ENCODE assay signal across 5 cellular contexts in the genomic region with DNA sequence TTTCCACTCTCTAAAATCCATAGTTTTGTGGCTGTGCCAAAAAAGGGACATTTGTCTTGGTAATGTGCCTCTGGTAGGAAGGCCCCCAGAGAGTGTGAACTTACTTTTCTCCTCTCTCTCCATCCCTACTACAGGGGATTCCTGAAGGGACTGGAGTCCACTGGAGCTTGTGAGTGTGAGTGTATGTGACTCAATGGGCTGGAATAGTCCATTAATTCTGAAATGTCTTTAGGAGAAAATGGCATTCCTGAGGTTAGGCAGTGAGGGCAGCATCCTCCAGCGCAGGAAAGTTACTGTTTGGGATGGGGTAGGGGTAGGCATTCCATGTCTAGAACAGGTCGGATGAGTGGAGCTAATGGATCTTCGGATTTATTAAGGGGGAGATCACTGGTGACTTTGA. TPM values are rescaled to one million over a fixed set of nuclear protein-coding genes. Genes with fewer than 3 reads are reported as not detected.
"Had no signal": no experiment of that assay in that cellular context is flagged by ENCODE, and none has a peak within 500 bp of the region (broad histone marks: within the 10 kb centered on the region; RNA-seq: fewer than 3 reads in every experiment).

No MANE protein-coding gene starts in this region.

- DNase-seq: H9, HCEC 1CT had no signal

- H3K27ac ChIP-seq: HL-60 had no signal

- H3K4me3 ChIP-seq: GM23338 had no signal

RNA-seq across cellular contexts. Expression of a gene that starts 59.8 kb away (rescaled TPM):
- total RNA-seq: HepG2 had no signal
